Comparison of ENCODE assay signal across 19 cellular contexts in genomic region chr9:95533996-95534680, GRCh38.
"Had no signal": no experiment of that assay in that cellular context is flagged by ENCODE, and none has a peak within 500 bp of the region (broad histone marks: within the 10 kb centered on the region; RNA-seq: fewer than 3 reads in every experiment).

No MANE protein-coding gene starts in this region.

- H3K4me1 ChIP-seq: left ventricle myocardium inferior, right atrium auricular region, right lobe of liver, spleen, suprapubic skin, tibial artery, uterus had no signal

- H3K27me3 ChIP-seq: ovary, right atrium auricular region, right lobe of liver, tibial artery, uterus had no signal

- DNase-seq: hypothalamus; immature natural killer cell; left ventricle myocardium inferior; mesendoderm; naive B cell; ovary; right lobe of liver; spleen; stimulated activated CD4-positive, alpha-beta T cell treated with anti-CD3 and anti-CD28 coated beads, Interleukin-4, amount 100 ng/mL, for 24 hours; stimulated activated naive CD4-positive, alpha-beta T cell; tibial artery; uterus had no signal

- H3K9me3 ChIP-seq: left ventricle myocardium inferior, ovary, right atrium auricular region, right lobe of liver, spleen, suprapubic skin, thoracic aorta, tibial artery, uterus had no signal

- H3K36me3 ChIP-seq: left ventricle myocardium inferior, ovary, right atrium auricular region, right lobe of liver, spleen, suprapubic skin, thoracic aorta, tibial artery, uterus had no signal

- H3K4me3 ChIP-seq: left ventricle myocardium inferior, lung, ovary, right atrium auricular region, right lobe of liver, skin epidermis, spleen, suprapubic skin, thoracic aorta, tibial artery, uterus had no signal

- ATAC-seq: natural killer cell treated with Interleukin-12 subunit alpha and Interleukin-12 subunit beta and Interleukin-15 and Interleukin-18, amount 100 ng/mL, for 72 hours; right lobe of liver; stimulated activated effector memory CD8-positive, alpha-beta T cell treated with anti-CD3 and anti-CD28 coated beads, Interleukin-12 subunit alpha, Interleukin-12 subunit beta, amount 100 ng/mL, for 72 hours had no signal

- H3K27ac ChIP-seq: left ventricle myocardium inferior, ovary, right atrium auricular region, right lobe of liver, skin epidermis, spleen, suprapubic skin, thoracic aorta, tibial artery, uterus had no signal
